ENCODE assay signal across 9 cellular contexts in the genomic region with DNA sequence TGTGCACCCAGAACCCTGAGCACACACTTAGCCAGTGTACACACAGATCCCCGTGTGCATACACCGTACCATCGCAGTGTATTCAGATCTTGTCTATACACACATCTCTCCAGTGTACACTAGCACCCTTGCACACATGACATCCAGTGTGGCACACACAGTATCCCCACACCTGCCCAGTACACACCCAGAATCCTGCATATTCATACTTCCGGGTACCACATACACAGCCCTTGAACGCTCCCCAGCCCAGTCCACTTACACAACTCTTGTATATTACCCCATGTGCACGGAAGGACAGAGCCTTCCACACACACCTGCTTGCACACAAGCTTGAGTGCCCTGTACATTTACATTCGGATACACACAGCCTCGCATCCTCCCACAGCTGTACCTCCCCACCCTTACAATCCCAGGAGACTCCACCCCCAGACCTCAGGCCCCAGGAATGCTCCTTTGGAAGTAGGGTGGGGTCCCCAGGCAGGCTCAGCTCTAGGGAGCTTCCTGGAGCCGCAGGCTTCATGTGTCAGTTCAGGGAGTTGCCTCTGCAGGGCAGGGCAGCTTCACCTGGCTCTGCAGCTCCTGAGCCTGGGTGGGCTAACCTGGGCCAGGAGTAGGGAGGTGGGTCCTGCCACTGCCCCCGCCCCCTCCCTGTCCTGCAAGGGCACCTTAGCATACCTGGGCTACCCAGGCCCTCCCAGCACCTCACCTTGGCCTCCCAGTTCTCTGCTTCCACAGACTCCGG. TPM values are rescaled to one million over a fixed set of nuclear protein-coding genes. Genes with fewer than 3 reads are reported as not detected.
A peak's percentile ranks its signal among the peaks of the same experiment; 100 is the strongest.
DNase-seq lines count a peak whose midpoint lies in the region; ATAC-seq and TF ChIP-seq lines count a peak whose summit lies in the region.
"Had no signal": no experiment of that assay in that cellular context is flagged by ENCODE, and none has a peak within 500 bp of the region (broad histone marks: within the 10 kb centered on the region; RNA-seq: fewer than 3 reads in every experiment).

No MANE protein-coding gene starts in this region.

- H3F3A ChIP-seq in smooth muscle cell (ENCODE audit: low read depth): peaks cover 34% of the 10 kb centered on the region

- peaks cover 23% of the 10 kb centered on the region for H3K4me1 Mint-ChIP-seq in activated CD8-positive, alpha-beta T cell treated with anti-CD3 and anti-CD28 coated beads for 36 hours (ENCODE audit: low read depth)

- no peaks in the 10 kb centered on the region for H3K9me3 Mint-ChIP-seq in activated CD8-positive, alpha-beta T cell treated with anti-CD3 and anti-CD28 coated beads for 36 hours

- intact Hi-C loops in activated CD8-positive, alpha-beta T cell treated with anti-CD3 and anti-CD28 coated beads for 36 hours (cut with micrococcal nuclease): loop anchor here (2.0 to 5.0 kb wide), 2 partner anchors 50 to 105 kb away; no protein-coding TSS in a partner anchor

- no peak overlapping the region for H3K4me3 Mint-ChIP-seq in activated CD8-positive, alpha-beta T cell treated with anti-CD3 and anti-CD28 coated beads for 36 hours

- ATAC-seq in activated CD8-positive, alpha-beta T cell treated with anti-CD3 and anti-CD28 coated beads for 36 hours: no peak

- CTCF ChIA-PET in activated CD8-positive, alpha-beta T cell treated with anti-CD3 and anti-CD28 coated beads for 36 hours (lab: Charles Lee): interaction anchor here (0.8 to 10.6 kb wide), 26 partner anchors 11 to 261 kb away, joined by 3 to 178 read pairs (median 7); a partner anchor contains a TSS

- H3K36me3 ChIP-seq in H7 (replicated peaks; ENCODE audit: control insufficient read depth, insufficient read depth, low read length) (no peaks in the 10 kb centered on the region; the same call in 1 of the 2 replicates), smooth muscle cell (ENCODE audit: low read depth) (no peaks in the 10 kb centered on the region)

- no peak overlapping the region for H3K4me3 ChIP-seq in H7 (ENCODE audit: insufficient read depth, low read depth, low read length)
- no peak overlapping the region for H3K4me3 ChIP-seq in smooth muscle cell

- peak overlapping the region; percentile 56 for H3K27ac ChIP-seq in smooth muscle cell (ENCODE audit: low read depth)

- H3K9ac ChIP-seq in smooth muscle cell (ENCODE audit: low read depth): no peak overlapping the region

- H3K9me3 ChIP-seq in smooth muscle cell (replicated peaks; ENCODE audit: low read depth): no peaks in the 10 kb centered on the region

- peaks cover 60% of the 10 kb centered on the region for H3K79me2 ChIP-seq in smooth muscle cell (ENCODE audit: low read depth)

- no peak overlapping the region for H2AFZ ChIP-seq in smooth muscle cell (ENCODE audit: low read depth)

- no peaks in the 10 kb centered on the region for H3K27me3 Mint-ChIP-seq in activated CD8-positive, alpha-beta T cell treated with anti-CD3 and anti-CD28 coated beads for 36 hours

- H3K27me3 ChIP-seq in H7 (ENCODE audit: control insufficient read depth, insufficient read depth, low read length) (no peaks in the 10 kb centered on the region), smooth muscle cell (ENCODE audit: low read depth) (no peaks in the 10 kb centered on the region)

- POLR2A ChIA-PET in activated CD8-positive, alpha-beta T cell treated with anti-CD3 and anti-CD28 coated beads for 36 hours (lab: Charles Lee): interaction anchor here (0.8 to 2.7 kb wide), 3 partner anchors 10 to 20 kb away, joined by 3 to 12 read pairs (median 7); no protein-coding TSS in a partner anchor

- H3K4me1 ChIP-seq in smooth muscle cell (ENCODE audit: low read depth): peaks cover 43% of the 10 kb centered on the region

- no peak for TF ChIP-seq CTCF in activated CD8-positive, alpha-beta T cell treated with anti-CD3 and anti-CD28 coated beads for 36 hours (IDR thresholded peaks at IDR 0.05)
- no peak for TF ChIP-seq CTCF in smooth muscle cell (IDR thresholded peaks at IDR 0.05; ENCODE audit: borderline replicate concordance, insufficient read depth, poor library complexity, severe bottlenecking)

- peaks cover 92% of the 10 kb centered on the region for H4K20me1 ChIP-seq in smooth muscle cell (ENCODE audit: low read depth)

- H3K36me3 Mint-ChIP-seq in activated CD8-positive, alpha-beta T cell treated with anti-CD3 and anti-CD28 coated beads for 36 hours (ENCODE audit: low read depth): no peaks in the 10 kb centered on the region

- WGBS in smooth muscle cell (ENCODE audit: low lambda C conversion rate): 56% methylated on average over 11 of the region's 11 CpGs

- DNase-seq in H7 (peak; percentile 83), islet precursor cell (peak; percentile 85), smooth muscle cell (lab: John Stamatoyannopoulos, UW; ENCODE audit: unreplicated experiment) (no peak), C1 segment of cervical spinal cord (lab: John Stamatoyannopoulos, UW) (no peak), D341Med (ENCODE audit: low spot score) (no peak), HuH-7.5 (ENCODE audit: low spot score) (no peak), DMS79 (lab: John Stamatoyannopoulos, UW) (no peak)
- no peak for DNase-seq in activated CD8-positive, alpha-beta T cell treated with anti-CD3 and anti-CD28 coated beads for 36 hours
- DNase-seq: NCI-H2081 treated with DMSO at 0.1 percent for 48 hours had no signal

- peak overlapping the region; percentile 16 for H3K27ac Mint-ChIP-seq in activated CD8-positive, alpha-beta T cell treated with anti-CD3 and anti-CD28 coated beads for 36 hours

- H3K4me2 ChIP-seq in smooth muscle cell: peak overlapping the region; percentile 76

RNA-seq across cellular contexts. Expression of a gene that starts 46.2 kb away (rescaled TPM):
- 8.8 and 11.2 TPM in 2 replicates for total RNA-seq in H7 (2014; rRNA removed; shearing (Covaris generic))
- 10 to 100 TPM; 26.3 to 27.6 TPM for total RNA-seq in activated CD8-positive, alpha-beta T cell treated with anti-CD3 and anti-CD28 coated beads for 36 hours
- 8.4 and 12.2 TPM in 2 replicates for total RNA-seq in smooth muscle cell
- polyA plus RNA-seq in smooth muscle cell: 12.2 and 15.6 TPM in 2 replicates

Comparison
In these comparisons a context has a peak if more than half of its experiments do, and no peak if none do; other contexts are left out.
1. DNase-seq: peak in H7 (single experiment) and islet precursor cell (single experiment); none in activated CD8-positive, alpha-beta T cell treated with anti-CD3 and anti-CD28 coated beads for 36 hours (single experiment), smooth muscle cell (single experiment), C1 segment of cervical spinal cord (0 of 14), D341Med (single experiment), HuH-7.5 (single experiment) and DMS79 (single experiment).